11 cellular contexts compared by ENCODE assay signal in the genomic region with DNA sequence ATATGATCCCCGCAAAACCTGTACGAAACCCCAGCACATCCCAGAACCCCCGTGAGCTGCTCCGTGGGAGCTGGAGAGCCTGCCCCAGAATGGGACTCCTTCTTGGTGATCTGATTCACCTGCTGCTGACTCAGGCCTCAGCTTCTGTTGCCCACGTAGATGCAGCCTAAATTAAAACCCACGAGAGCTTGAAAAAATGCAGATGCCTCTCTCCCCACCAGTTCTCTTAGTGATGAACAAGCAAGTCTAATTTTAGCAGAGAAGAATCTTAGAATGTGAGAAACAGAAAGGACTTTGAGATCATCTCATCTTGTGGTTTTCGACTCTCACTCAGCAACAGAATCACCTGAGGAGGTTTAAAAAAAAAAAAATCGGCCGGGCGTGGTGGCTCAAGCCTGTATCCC. TPM values are rescaled to one million over a fixed set of nuclear protein-coding genes. Genes with fewer than 3 reads are reported as not detected.
DNase-seq lines count a peak whose midpoint lies in the region; ATAC-seq, FAIRE-seq and TF ChIP-seq lines count a peak whose summit lies in the region.
"Had no signal": no experiment of that assay in that cellular context is flagged by ENCODE, and none has a peak within 500 bp of the region (broad histone marks: within the 10 kb centered on the region; RNA-seq: fewer than 3 reads in every experiment).

No MANE protein-coding gene starts in this region.

- peak overlapping the region; percentile 99 for H3K4me2 ChIP-seq in GM12878 (ENCODE audit: control insufficient read depth, insufficient read depth)

- no peak overlapping the region for H3K27ac Mint-ChIP-seq in natural killer cell treated with Interleukin-12 subunit alpha and Interleukin-12 subunit beta and Interleukin-15 and Interleukin-18, amount 100 ng/mL, for 72 hours
- H3K27ac Mint-ChIP-seq: stimulated activated naive CD8-positive, alpha-beta T cell treated with anti-CD3 and anti-CD28 coated beads, Interleukin-15, Interleukin-2, amounts not matched to agents 100 ng/mL and 50 ng/mL, for 24 hours had no signal

- peaks cover 96% of the 10 kb centered on the region for H3K4me1 ChIP-seq in left ventricle myocardium inferior
- peaks cover 35% of the 10 kb centered on the region for H3K4me1 ChIP-seq in GM12878 (ENCODE audit: control insufficient read depth, insufficient read depth, low read length)
- peaks cover 35% of the 10 kb centered on the region for H3K4me1 ChIP-seq in upper lobe of right lung

- DNase-seq in left ventricle myocardium inferior = no peak
- DNase-seq in cardiac septum (ENCODE audit: low spot score) = no peak
- DNase-seq in GM12878 (ENCODE audit: low read depth, low spot score) = peak; percentile 85
- DNase-seq in upper lobe of right lung = peak; percentile 40
- no peak for DNase-seq in HPDE6-E6E7 (ENCODE audit: extremely low spot score)
- no peak for DNase-seq in natural killer cell treated with Interleukin-12 subunit alpha and Interleukin-12 subunit beta and Interleukin-15 and Interleukin-18, amount 100 ng/mL, for 72 hours (ENCODE audit: low spot score)

- TF ChIP-seq CTCF in left ventricle myocardium inferior (IDR thresholded peaks at IDR 0.05; ENCODE audit: borderline replicate concordance) (no peak), GM12878 (IDR thresholded peaks at IDR 0.05 in 2 of 3, conservative IDR thresholded peaks at IDR 0.05 in 1 of 3; ENCODE audit: control insufficient read depth in 2 of 3, extremely low read depth in 1 of 3, insufficient read depth in 1 of 3, low read depth in 3 of 3, low read length in 3 of 3) (no peak), upper lobe of right lung (IDR thresholded peaks at IDR 0.05) (no peak)

- H3K9ac ChIP-seq in GM12878 (ENCODE audit: control insufficient read depth, insufficient read depth, low read length) = peak overlapping the region; percentile 62

- SMC1A ChIA-PET in GM12878 (lab: Charles Lee; ENCODE audit: uncharacterized antibody, unreplicated experiment) = interaction anchor here (0.7 to 6.0 kb wide), 12 partner anchors 11 to 405 kb away, joined by 3 to 80 read pairs (median 8); a partner anchor contains a TSS

- H3K9me3 Mint-ChIP-seq in natural killer cell treated with Interleukin-12 subunit alpha and Interleukin-12 subunit beta and Interleukin-15 and Interleukin-18, amount 100 ng/mL, for 72 hours = no peaks in the 10 kb centered on the region
- H3K9me3 Mint-ChIP-seq: CD4-positive, CD25-positive, alpha-beta regulatory T cell; naive thymus-derived CD4-positive, alpha-beta T cell; stimulated activated naive CD8-positive, alpha-beta T cell treated with anti-CD3 and anti-CD28 coated beads, Interleukin-15, Interleukin-2, amounts not matched to agents 100 ng/mL and 50 ng/mL, for 24 hours had no signal

- no peak for TF ChIP-seq RAD21 in GM12878 (IDR thresholded peaks at IDR 0.05; ENCODE audit: insufficient read depth, low read depth, low read length)

- POLR2A ChIA-PET in GM12878 (lab: Charles Lee) = interaction anchor here (0.7 to 4.2 kb wide), 6 partner anchors 11 to 90 kb away, joined by 3 to 30 read pairs (median 6); a partner anchor contains a TSS

- no peaks in the 10 kb centered on the region for H3K27me3 ChIP-seq in left ventricle myocardium inferior (ENCODE audit: low read depth)
- no peaks in the 10 kb centered on the region for H3K27me3 ChIP-seq in GM12878 (replicated peaks in 1 of 2; ENCODE audit: control insufficient read depth in 2 of 2, insufficient read depth in 2 of 2, low read length in 1 of 2)
- no peaks in the 10 kb centered on the region for H3K27me3 ChIP-seq in upper lobe of right lung

- peak; percentile 96 for FAIRE-seq in GM12878 (lab: Jason Lieb, UNC)

- peaks cover 0 to 3% of the 10 kb centered on the region in 2 donors for H3K4me1 Mint-ChIP-seq in natural killer cell treated with Interleukin-12 subunit alpha and Interleukin-12 subunit beta and Interleukin-15 and Interleukin-18, amount 100 ng/mL, for 72 hours (ENCODE audit: low read depth in 2 of 2)

- RAD21 ChIA-PET in GM12878 (lab: Charles Lee; ENCODE audit: unreplicated experiment) = interaction anchor here (0.7 to 3.7 kb wide), 8 partner anchors 30 to 153 kb away, joined by 3 to 51 read pairs (median 15); a partner anchor contains a TSS

- H3K36me3 ChIP-seq in left ventricle myocardium inferior (no peaks in the 10 kb centered on the region), GM12878 (ENCODE audit: control insufficient read depth in 2 of 2, insufficient read depth in 2 of 2, low read length in 1 of 2) (peaks cover 0 to 1% of the 10 kb centered on the region in 2 experiments; a peak in 3 of 4 replicates), upper lobe of right lung (no peaks in the 10 kb centered on the region)

- TF ChIP-seq POLR2A in GM12878 (IDR thresholded peaks at IDR 0.05; ENCODE audit: low read depth, low read length) = 0 out of 2 replicates have a peak, but pooled peaks have one; percentile 38

- H3K4me3 Mint-ChIP-seq in natural killer cell treated with Interleukin-12 subunit alpha and Interleukin-12 subunit beta and Interleukin-15 and Interleukin-18, amount 100 ng/mL, for 72 hours = no peak overlapping the region
- H3K4me3 Mint-ChIP-seq: stimulated activated naive CD8-positive, alpha-beta T cell treated with anti-CD3 and anti-CD28 coated beads, Interleukin-15, Interleukin-2, amounts not matched to agents 100 ng/mL and 50 ng/mL, for 24 hours had no signal

- BruUV-seq in GM12878 (replicated peaks; lab: Mats Ljungman, UMichigan) = TSS peak; percentile 37

- in situ Hi-C loops in GM12878 (cut with MboI) = no loop called here

- TF ChIP-seq EP300 in GM12878 (IDR thresholded peaks at IDR 0.05; ENCODE audit: borderline replicate concordance in 1 of 2, control insufficient read depth in 1 of 2, low read depth in 2 of 2, low read length in 2 of 2) = peak in 1 of 2 experiments; percentile 37; a peak in 1 of 4 replicates

- peak overlapping the region; percentile 22 for H2AFZ ChIP-seq in GM12878 (ENCODE audit: control insufficient read depth, low read depth, low read length)

- peaks cover 18 to 38% of the 10 kb centered on the region in 2 donors for H3K27me3 Mint-ChIP-seq in natural killer cell treated with Interleukin-12 subunit alpha and Interleukin-12 subunit beta and Interleukin-15 and Interleukin-18, amount 100 ng/mL, for 72 hours

- CTCF ChIA-PET in GM12878 (lab: Yijun Ruan, JAX) = interaction anchor here (0.8 to 5.5 kb wide), 12 partner anchors 10 to 146 kb away, joined by 3 to 40 read pairs (median 6); a partner anchor contains a TSS

- H3K9me3 ChIP-seq in left ventricle myocardium inferior (replicated peaks) = no peaks in the 10 kb centered on the region
- no peaks in the 10 kb centered on the region for H3K9me3 ChIP-seq in GM12878 (replicated peaks; ENCODE audit: control insufficient read depth, insufficient read depth, low read length)
- H3K9me3 ChIP-seq in upper lobe of right lung = no peaks in the 10 kb centered on the region

- ATAC-seq in HG03045 (IDR thresholded peaks at IDR 0.05; ENCODE audit: unreplicated experiment) (peak; percentile 59), GM12878 (peak; percentile 90), upper lobe of right lung (no peak), GM19328 (IDR thresholded peaks at IDR 0.05; ENCODE audit: unreplicated experiment) (no peak)
- no peak for ATAC-seq in natural killer cell treated with Interleukin-12 subunit alpha and Interleukin-12 subunit beta and Interleukin-15 and Interleukin-18, amount 100 ng/mL, for 72 hours
- ATAC-seq: naive thymus-derived CD4-positive, alpha-beta T cell had no signal

- no peaks in the 10 kb centered on the region; the same call in 1 of the 2 replicates for H3K79me2 ChIP-seq in GM12878 (ENCODE audit: control insufficient read depth, insufficient read depth, low read length)

- no peak overlapping the region for H3K4me3 ChIP-seq in left ventricle myocardium inferior
- peak overlapping the region; percentile 48; the same call in 1 of the 2 replicates for H3K4me3 ChIP-seq in GM12878
- no peak overlapping the region for H3K4me3 ChIP-seq in upper lobe of right lung

- intact Hi-C loops in left ventricle myocardium inferior (cut with micrococcal nuclease) (no loop called here), cardiac septum (cut with DNase I) (loop anchor here (5.0 kb wide), 1 partner anchor 38 kb away; no protein-coding TSS in a partner anchor), GM12878 (cut with micrococcal nuclease; ENCODE audit: unreplicated experiment) (loop anchor here (1.0 to 2.0 kb wide), 3 partner anchors 30 to 56 kb away; no protein-coding TSS in a partner anchor), upper lobe of right lung (cut with DNase I) (no loop called here)

- 7% methylated on average over 10 of the region's 10 CpGs for WGBS in GM12878 (ENCODE audit: insufficient coverage, insufficient replicate concordance, low lambda C conversion rate, missing lambda C conversion rate)

- H4K20me1 ChIP-seq in GM12878 (ENCODE audit: control insufficient read depth, insufficient read depth) = no peaks in the 10 kb centered on the region

- H3K27ac ChIP-seq in left ventricle myocardium inferior (replicated peaks) (peak overlapping the region; percentile 95), GM12878 (ENCODE audit: control insufficient read depth, insufficient read depth) (peak overlapping the region; percentile 91), upper lobe of right lung (no peak overlapping the region)

- no peaks in the 10 kb centered on the region for H3K36me3 Mint-ChIP-seq in natural killer cell treated with Interleukin-12 subunit alpha and Interleukin-12 subunit beta and Interleukin-15 and Interleukin-18, amount 100 ng/mL, for 72 hours
- H3K36me3 Mint-ChIP-seq: CD4-positive, CD25-positive, alpha-beta regulatory T cell; naive thymus-derived CD4-positive, alpha-beta T cell had no signal

RNA-seq across cellular contexts. Expression of a gene that starts 57.6 kb away (rescaled TPM):
- total RNA-seq in left ventricle myocardium inferior (186 TPM), cardiac septum (151 TPM), GM12878 (2014; rRNA removed) (8.4 and 8.5 TPM in 2 replicates), GM12878 (2014; rRNA removed; fragmentation: Illumina TruSeq; extraction: Trizol) (13.9 and 15.0 TPM in 2 replicates), GM12878 (2021) (28.4 and 29.0 TPM in 2 replicates), upper lobe of right lung (11.3 TPM)
- total RNA-seq in GM12878 (2013; cell fraction: nucleolus; rRNA removed) = 33.9 and 37.2 TPM in 2 replicates
- 18.8 TPM for polyA plus RNA-seq in GM12878 (2011; ENCODE audit: low read depth)
- polyA plus RNA-seq in GM12878 (2011; rRNA removed) (4.0 and 4.9 TPM in 2 replicates), GM12878 (2014; fragmentation: Illumina TruSeq; extraction: Trizol) (31.3 and 38.8 TPM in 2 replicates), GM12878 (2014; fragmentation: Nextera tagmentation; extraction: Ambion mirVana) (10 to 100 TPM; 11.1 to 16.9 TPM), GM12878 (2014; rRNA removed) (13.2 and 13.3 TPM in 2 replicates), GM12878 (2016; fragmentation: Nextera tagmentation; extraction: Ambion mirVana) (10 to 100 TPM; 27.7 to 44.1 TPM)
- polyA plus RNA-seq in GM12878 (2011; cell fraction: cytosol; rRNA removed) = 3.9 and 5.9 TPM in 2 replicates
- 5.2 and 5.5 TPM in 2 replicates for polyA plus RNA-seq in GM12878 (2011; cell fraction: nucleus; rRNA removed)
- 20.5 and 27.3 TPM in 2 replicates for polyA plus RNA-seq in GM12878 (2012)
- 2.9 and 3.7 TPM in 2 replicates for polyA minus RNA-seq in GM12878 (2011; rRNA and poly(A)+ RNA removed)
- 3.2 and 3.7 TPM in 2 replicates for polyA minus RNA-seq in GM12878 (2011; cell fraction: cytosol; rRNA and poly(A)+ RNA removed)
- polyA minus RNA-seq in GM12878 (2011; cell fraction: nucleus; rRNA and poly(A)+ RNA removed) = 1.2 and 2.2 TPM in 2 replicates
- 1 to 10 TPM; 1.1 to 2.1 TPM for total RNA-seq in natural killer cell treated with Interleukin-12 subunit alpha and Interleukin-12 subunit beta and Interleukin-15 and Interleukin-18, amount 100 ng/mL, for 72 hours

Comparison
In these comparisons a context has a peak if more than half of its experiments do, and no peak if none do; other contexts are left out.
1. intact Hi-C loops: an anchor here in cardiac septum (5.0 kb wide) and GM12878 (1.0 to 2.0 kb wide); none called in left ventricle myocardium inferior and upper lobe of right lung.
2. DNase-seq: peak in GM12878 (single experiment) and upper lobe of right lung (single experiment); none in left ventricle myocardium inferior (single experiment), cardiac septum (single experiment), HPDE6-E6E7 (single experiment) and natural killer cell treated with Interleukin-12 subunit alpha and Interleukin-12 subunit beta and Interleukin-15 and Interleukin-18, amount 100 ng/mL, for 72 hours (single experiment).
3. ATAC-seq: peak in HG03045 (single experiment) and GM12878 (single experiment); none in upper lobe of right lung (single experiment), GM19328 (single experiment) and natural killer cell treated with Interleukin-12 subunit alpha and Interleukin-12 subunit beta and Interleukin-15 and Interleukin-18, amount 100 ng/mL, for 72 hours (0 of 2).